In genomic region chr4:14879643-14880042, GRCh38 we compare ENCODE assay signal across 18 cellular contexts.
DNase-seq lines count a peak whose midpoint lies in the region; ATAC-seq and TF ChIP-seq lines count a peak whose summit lies in the region.
"Had no signal": no experiment of that assay in that cellular context is flagged by ENCODE, and none has a peak within 500 bp of the region (broad histone marks: within the 10 kb centered on the region; RNA-seq: fewer than 3 reads in every experiment).

No MANE protein-coding gene starts in this region.

- CTCF ChIA-PET in OCI-LY7 (lab: Charles Lee; ENCODE audit: unreplicated experiment), result no interaction called here

- no TSS peak for BruUV-seq in OCI-LY7 (replicated peaks; lab: Mats Ljungman, UMichigan)

- ATAC-seq in left lung, result peak; percentile 92
- no peak for ATAC-seq in aorta (ENCODE audit: low FRiP score)
- no peak for ATAC-seq in effector memory CD8-positive, alpha-beta T cell (replicated peaks)

- no peaks in the 10 kb centered on the region for H3K27me3 ChIP-seq in BLaER1 treated with 17β-estradiol and CSF1 and Interleukin-3, amounts not matched to agents 10 nM and 100 nM
- H3K27me3 ChIP-seq in left lung (no peaks in the 10 kb centered on the region), aorta (ENCODE audit: control insufficient read depth in 1 of 2, insufficient read depth in 2 of 2, low read length in 1 of 2) (no peaks in the 10 kb centered on the region), Peyer's patch (no peaks in the 10 kb centered on the region)
- H3K27me3 ChIP-seq: esophagus squamous epithelium had no signal

- no peak overlapping the region for H3K4me3 ChIP-seq in BLaER1 treated with 17β-estradiol and CSF1 and Interleukin-3, amounts not matched to agents 10 nM and 100 nM
- H3K4me3 ChIP-seq in left lung, result no peak overlapping the region
- H3K4me3 ChIP-seq in aorta (ENCODE audit: low read length in 2 of 2), result no peak overlapping the region
- H3K4me3 ChIP-seq in OCI-LY7 (ENCODE audit: low read depth, low read length, poor library complexity, severe bottlenecking), result no peak overlapping the region
- H3K4me3 ChIP-seq in Peyer's patch, result no peak overlapping the region
- H3K4me3 ChIP-seq: esophagus squamous epithelium, left ventricle myocardium inferior had no signal

- intact Hi-C loops in left lung (cut with DNase I), result no loop called here
- intact Hi-C loops in aorta (cut with DNase I), result no loop called here
- intact Hi-C loops in OCI-LY7 (cut with micrococcal nuclease; ENCODE audit: unreplicated experiment), result no loop called here

- no peaks in the 10 kb centered on the region for H3K79me2 ChIP-seq in OCI-LY7 (ENCODE audit: insufficient read depth, low read depth, low read length)

- H3K9me2 ChIP-seq in OCI-LY7 (ENCODE audit: insufficient read depth, low read length), result no peaks in the 10 kb centered on the region

- H3K9me3 Mint-ChIP-seq in effector memory CD8-positive, alpha-beta T cell, result no peaks in the 10 kb centered on the region
- H3K9me3 Mint-ChIP-seq: central memory CD8-positive, alpha-beta T cell had no signal

- H3K4me1 Mint-ChIP-seq in effector memory CD8-positive, alpha-beta T cell (ENCODE audit: low read depth in 2 of 2), result peaks cover 22 to 32% of the 10 kb centered on the region in 2 donors

- no peak overlapping the region for H2AFZ ChIP-seq in OCI-LY7 (ENCODE audit: low read length)

- H3K4me3 Mint-ChIP-seq in effector memory CD8-positive, alpha-beta T cell, result no peak overlapping the region
- H3K4me3 Mint-ChIP-seq: CD4-positive, CD25-positive, alpha-beta regulatory T cell; central memory CD8-positive, alpha-beta T cell had no signal

- H4K20me1 ChIP-seq in BLaER1 treated with 17β-estradiol and CSF1 and Interleukin-3, amounts not matched to agents 10 nM and 100 nM, result no peaks in the 10 kb centered on the region
- no peaks in the 10 kb centered on the region for H4K20me1 ChIP-seq in OCI-LY7 (ENCODE audit: insufficient read depth, low read length)

- TF ChIP-seq CTCF in left lung (IDR thresholded peaks at IDR 0.05) (no peak), OCI-LY7 (conservative IDR thresholded peaks at IDR 0.05; ENCODE audit: low read length) (no peak), Peyer's patch (IDR thresholded peaks at IDR 0.05) (no peak)

- no peaks in the 10 kb centered on the region for H3K36me3 Mint-ChIP-seq in effector memory CD8-positive, alpha-beta T cell (ENCODE audit: insufficient read depth)
- H3K36me3 Mint-ChIP-seq: CD4-positive, CD25-positive, alpha-beta regulatory T cell had no signal

- no peak overlapping the region for H3K9ac ChIP-seq in BLaER1 treated with 17β-estradiol and CSF1 and Interleukin-3, amounts not matched to agents 10 nM and 100 nM

- peaks cover 0 to 11% (median 5%) of the 10 kb centered on the region in 11 experiments; a peak in 11 of 22 replicates for H3K9me3 ChIP-seq in BLaER1 treated with 17β-estradiol and CSF1 and Interleukin-3, amounts not matched to agents 10 nM and 100 nM (replicated peaks in 1 of 11)
- no peaks in the 10 kb centered on the region for H3K9me3 ChIP-seq in left lung
- H3K9me3 ChIP-seq in aorta (ENCODE audit: control insufficient read depth, low read length), result no peaks in the 10 kb centered on the region
- no peaks in the 10 kb centered on the region for H3K9me3 ChIP-seq in OCI-LY7 (ENCODE audit: low read length)
- no peaks in the 10 kb centered on the region for H3K9me3 ChIP-seq in Peyer's patch
- H3K9me3 ChIP-seq: esophagus squamous epithelium, left ventricle myocardium inferior had no signal

- H3K27ac Mint-ChIP-seq in effector memory CD8-positive, alpha-beta T cell, result no peak overlapping the region
- H3K27ac Mint-ChIP-seq: CD4-positive, CD25-positive, alpha-beta regulatory T cell had no signal

- peak overlapping the region in 7 of 11 experiments; percentile 38 to 89 (median 79); a peak in 8 of 22 replicates for H3K4me2 ChIP-seq in BLaER1 treated with 17β-estradiol and CSF1 and Interleukin-3, amounts not matched to agents 10 nM and 100 nM
- no peak overlapping the region for H3K4me2 ChIP-seq in OCI-LY7 (ENCODE audit: low read length)

- H3K36me3 ChIP-seq in BLaER1 treated with 17β-estradiol and CSF1 and Interleukin-3, amounts not matched to agents 10 nM and 100 nM, result no peaks in the 10 kb centered on the region
- H3K36me3 ChIP-seq in left lung, result no peaks in the 10 kb centered on the region
- H3K36me3 ChIP-seq in aorta (ENCODE audit: control insufficient read depth in 1 of 2, insufficient read depth in 2 of 2, low read length in 1 of 2), result no peaks in the 10 kb centered on the region
- H3K36me3 ChIP-seq in OCI-LY7 (ENCODE audit: insufficient read depth, low read length), result no peaks in the 10 kb centered on the region
- H3K36me3 ChIP-seq in Peyer's patch, result no peaks in the 10 kb centered on the region
- H3K36me3 ChIP-seq: esophagus squamous epithelium, left ventricle myocardium inferior had no signal

- WGBS in aorta, 2 donors, result 75 to 91% methylated on average over 7 of the region's 7 CpGs

- DNase-seq in NCI-H1417 (lab: John Stamatoyannopoulos, UW) (peak; percentile 50 to 91 (median 74)), SHP77 (lab: John Stamatoyannopoulos, UW) (peak; percentile 22 to 49), left lung (peak in 1 of 2 donors; percentile 70), aorta (no peak), OCI-LY7 (ENCODE audit: low spot score) (no peak), Peyer's patch (no peak)
- no peak for DNase-seq in effector memory CD8-positive, alpha-beta T cell
- DNase-seq: ACHN; activated CD4-positive, alpha-beta T cell treated with anti-CD3 and anti-CD28 coated beads for 4 hours; activated CD8-positive, alpha-beta memory T cell treated with anti-CD3 and anti-CD28 coated beads, Interleukin-2, amount 50 U/mL, for 48 hours; activated effector memory CD4-positive, alpha-beta T cell treated with anti-CD3 and anti-CD28 coated beads, Interleukin-2, amount 50 U/mL, for 16 hours; CD4-positive, CD25-positive, alpha-beta regulatory T cell; DMS79 treated with DMSO at 0.1 percent for 48 hours; esophagus squamous epithelium; left ventricle myocardium inferior had no signal

- H3K4me1 ChIP-seq in BLaER1 treated with 17β-estradiol and CSF1 and Interleukin-3, amounts not matched to agents 10 nM and 100 nM, result peaks cover 15 to 72% (median 51%) of the 10 kb centered on the region in 10 experiments; a peak in 19 of 20 replicates
- peaks cover 6 to 13% of the 10 kb centered on the region in 2 donors for H3K4me1 ChIP-seq in left lung
- no peaks in the 10 kb centered on the region for H3K4me1 ChIP-seq in aorta (ENCODE audit: control insufficient read depth in 1 of 2, insufficient read depth in 2 of 2, low read length in 2 of 2)
- peaks cover 4% of the 10 kb centered on the region for H3K4me1 ChIP-seq in OCI-LY7 (ENCODE audit: insufficient read depth, low read length, poor library complexity, severe bottlenecking)
- no peaks in the 10 kb centered on the region for H3K4me1 ChIP-seq in Peyer's patch

- no peak for TF ChIP-seq POLR2A in Peyer's patch (IDR thresholded peaks at IDR 0.05)

- POLR2A ChIA-PET in OCI-LY7 (lab: Charles Lee), result no interaction called here

- peak overlapping the region in 5 of 11 experiments; percentile 12 to 93 (median 91); a peak in 8 of 22 replicates for H3K27ac ChIP-seq in BLaER1 treated with 17β-estradiol and CSF1 and Interleukin-3, amounts not matched to agents 10 nM and 100 nM
- no peak overlapping the region for H3K27ac ChIP-seq in left lung
- H3K27ac ChIP-seq in aorta (ENCODE audit: low read depth in 1 of 2, low read length in 2 of 2), result no peak overlapping the region
- H3K27ac ChIP-seq in OCI-LY7 (ENCODE audit: low read depth, low read length, poor library complexity, severe bottlenecking), result no peak overlapping the region
- H3K27ac ChIP-seq in Peyer's patch, result no peak overlapping the region
- H3K27ac ChIP-seq: HL-60, left ventricle myocardium inferior had no signal

- no peaks in the 10 kb centered on the region for H3K27me3 Mint-ChIP-seq in effector memory CD8-positive, alpha-beta T cell
- H3K27me3 Mint-ChIP-seq: CD4-positive, CD25-positive, alpha-beta regulatory T cell; central memory CD8-positive, alpha-beta T cell had no signal

Comparison
In these comparisons a context has a peak if more than half of its experiments do, and no peak if none do; other contexts are left out.
1. DNase-seq: peak in NCI-H1417 (3 of 3) and SHP77 (2 of 2); none in aorta (0 of 2), effector memory CD8-positive, alpha-beta T cell (0 of 3), OCI-LY7 (single experiment) and Peyer's patch (0 of 3).